Comparison of ENCODE assay signal across 1 cellular context in the genomic region with DNA sequence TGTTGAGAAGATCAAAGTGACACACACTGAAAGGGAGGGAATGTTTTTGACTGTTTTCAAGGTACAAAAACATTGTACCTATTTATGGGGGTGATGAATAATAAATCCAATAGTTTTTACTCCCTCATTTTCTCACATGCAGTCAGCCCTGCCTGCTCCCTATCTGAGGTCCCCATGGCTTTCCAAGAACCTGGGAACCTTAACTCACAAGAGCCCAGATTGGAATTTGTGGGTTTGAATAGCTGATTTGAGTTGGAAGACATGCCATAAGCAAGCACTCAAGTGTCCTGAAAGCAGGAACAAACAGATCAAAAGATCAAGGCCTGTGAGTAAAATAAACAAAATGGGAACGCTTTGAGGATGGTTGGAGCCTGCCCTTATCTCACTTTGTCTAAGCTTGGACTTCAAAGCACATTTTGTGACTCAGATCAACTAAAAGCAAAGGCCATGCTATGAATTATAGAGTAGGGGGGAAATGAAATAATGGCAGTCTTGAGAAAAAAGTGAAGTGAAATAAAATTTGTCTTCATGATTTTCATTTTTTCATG.
TF ChIP-seq lines count a peak whose summit lies in the region.

No MANE protein-coding gene starts in this region.

TF ChIP-seq in HepG2, 621 proteins besides CTCF, POLR2A, EP300 and RAD21 (continued from another document and continues in another):
- TF ChIP-seq SYNCRIP (IDR thresholded peaks at IDR 0.05; ENCODE audit: insufficient read depth, low read depth, low read length) (no peak), ZNF326 (CRISPR knock-in tag; IDR thresholded peaks at IDR 0.05; ENCODE audit: borderline replicate concordance) (no peak), MTA3 (CRISPR knock-in tag; IDR thresholded peaks at IDR 0.05) (no peak), TCF7 (IDR thresholded peaks at IDR 0.05; ENCODE audit: low read depth) (peak; percentile 98), NFATC3 (CRISPR knock-in tag; IDR thresholded peaks at IDR 0.05) (no peak), ZEB1 (IDR thresholded peaks at IDR 0.05; ENCODE audit: insufficient replicate concordance, low read depth) (peak; percentile 53), ZNF552 (CRISPR knock-in tag; IDR thresholded peaks at IDR 0.05; ENCODE audit: borderline replicate concordance) (no peak), HIC2 (CRISPR knock-in tag; IDR thresholded peaks at IDR 0.05; ENCODE audit: low read depth) (no peak), ZNF441 (CRISPR knock-in tag; IDR thresholded peaks at IDR 0.05; ENCODE audit: borderline replicate concordance) (peak; percentile 63; the same call in 1 of the 2 replicates), PAXIP1 (CRISPR knock-in tag; conservative IDR thresholded peaks at IDR 0.05) (peak; percentile 97), ZNF501 (CRISPR knock-in tag; IDR thresholded peaks at IDR 0.05) (no peak), HNRNPLL (IDR thresholded peaks at IDR 0.05; ENCODE audit: low read depth, low read length, poor library complexity, severe bottlenecking) (no peak), PAWR (CRISPR knock-in tag; IDR thresholded peaks at IDR 0.05; ENCODE audit: borderline replicate concordance) (no peak), TRIM24 (CRISPR knock-in tag; IDR thresholded peaks at IDR 0.05) (no peak), SRY (CRISPR knock-in tag; IDR thresholded peaks at IDR 0.05) (no peak), SNRNP70 (IDR thresholded peaks at IDR 0.05; ENCODE audit: low read depth, low read length) (no peak), ZNF280D (CRISPR knock-in tag; IDR thresholded peaks at IDR 0.05) (peak; percentile 42; the same call in 1 of the 2 replicates), NFKBIZ (CRISPR knock-in tag; IDR thresholded peaks at IDR 0.05) (peak; percentile 49; the same call in 1 of the 2 replicates), RFXANK (CRISPR knock-in tag; IDR thresholded peaks at IDR 0.05) (peak; percentile 37; the same call in 1 of the 2 replicates), IRF1 (CRISPR knock-in tag; IDR thresholded peaks at IDR 0.05; ENCODE audit: low read depth) (no peak), HNF4G (IDR thresholded peaks at IDR 0.05; ENCODE audit: borderline replicate concordance, low read depth, low read length) (peak; percentile 66), HNF4G (CRISPR knock-in tag; IDR thresholded peaks at IDR 0.05; ENCODE audit: borderline replicate concordance, low read depth) (peak; percentile 26; the same call in 1 of the 2 replicates), E2F2 (CRISPR knock-in tag; IDR thresholded peaks at IDR 0.05; ENCODE audit: borderline replicate concordance) (no peak), ZNF430 (CRISPR knock-in tag; IDR thresholded peaks at IDR 0.05) (no peak), NFAT5 (CRISPR knock-in tag; IDR thresholded peaks at IDR 0.05) (no peak), ZNF740 (CRISPR knock-in tag; IDR thresholded peaks at IDR 0.05) (no peak), ZBTB43 (CRISPR knock-in tag; conservative IDR thresholded peaks at IDR 0.05) (no peak), JDP2 (CRISPR knock-in tag; IDR thresholded peaks at IDR 0.05; ENCODE audit: borderline replicate concordance) (no peak)
- TF ChIP-seq, protein P1, sequence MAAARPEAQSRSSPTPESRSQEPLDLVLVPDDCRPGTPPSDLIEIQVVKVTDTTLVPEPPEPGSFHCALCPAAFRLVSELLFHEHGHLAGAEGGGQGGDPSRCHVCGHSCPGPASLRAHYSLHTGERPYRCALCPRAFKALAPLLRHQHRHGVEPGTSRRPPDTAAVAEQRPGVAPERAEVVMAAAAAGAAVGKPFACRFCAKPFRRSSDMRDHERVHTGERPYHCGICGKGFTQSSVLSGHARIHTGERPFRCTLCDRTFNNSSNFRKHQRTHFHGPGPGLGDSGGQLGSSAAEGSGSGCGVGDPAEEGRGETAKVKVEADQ (CRISPR knock-in tag; IDR thresholded peaks at IDR 0.05; ENCODE audit: borderline replicate concordance): no peak
- TF ChIP-seq, protein P2, sequence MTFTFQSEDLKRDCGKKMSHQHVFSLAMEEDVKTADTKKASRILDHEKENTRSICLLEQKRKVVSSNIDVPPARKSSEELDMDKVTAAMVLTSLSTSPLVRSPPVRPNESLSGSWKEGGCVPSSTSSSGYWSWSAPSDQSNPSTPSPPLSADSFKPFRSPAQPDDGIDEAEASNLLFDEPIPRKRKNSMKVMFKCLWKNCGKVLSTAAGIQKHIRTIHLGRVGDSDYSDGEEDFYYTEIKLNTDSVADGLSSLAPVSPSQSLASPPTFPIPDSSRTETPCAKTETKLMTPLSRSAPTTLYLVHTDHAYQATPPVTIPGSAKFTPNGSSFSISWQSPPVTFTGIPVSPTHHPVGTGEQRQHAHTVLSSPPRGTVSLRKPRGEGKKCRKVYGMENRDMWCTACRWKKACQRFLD (CRISPR knock-in tag; IDR thresholded peaks at IDR 0.05; ENCODE audit: borderline replicate concordance): no peak
- TF ChIP-seq, protein P3, sequence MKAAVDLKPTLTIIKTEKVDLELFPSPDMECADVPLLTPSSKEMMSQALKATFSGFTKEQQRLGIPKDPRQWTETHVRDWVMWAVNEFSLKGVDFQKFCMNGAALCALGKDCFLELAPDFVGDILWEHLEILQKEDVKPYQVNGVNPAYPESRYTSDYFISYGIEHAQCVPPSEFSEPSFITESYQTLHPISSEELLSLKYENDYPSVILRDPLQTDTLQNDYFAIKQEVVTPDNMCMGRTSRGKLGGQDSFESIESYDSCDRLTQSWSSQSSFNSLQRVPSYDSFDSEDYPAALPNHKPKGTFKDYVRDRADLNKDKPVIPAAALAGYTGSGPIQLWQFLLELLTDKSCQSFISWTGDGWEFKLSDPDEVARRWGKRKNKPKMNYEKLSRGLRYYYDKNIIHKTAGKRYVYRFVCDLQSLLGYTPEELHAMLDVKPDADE (CRISPR knock-in tag; IDR thresholded peaks at IDR 0.05): no peak
